Comparison of ENCODE assay signal across 1 cellular context in genomic region chr17:58317421-58318064, GRCh38.
TF ChIP-seq lines count a peak whose summit lies in the region.

No MANE protein-coding gene starts in this region.

TF ChIP-seq in endothelial cell of umbilical vein, 7 proteins besides CTCF, POLR2A, EP300 and RAD21:
- TF ChIP-seq, protein P1, sequence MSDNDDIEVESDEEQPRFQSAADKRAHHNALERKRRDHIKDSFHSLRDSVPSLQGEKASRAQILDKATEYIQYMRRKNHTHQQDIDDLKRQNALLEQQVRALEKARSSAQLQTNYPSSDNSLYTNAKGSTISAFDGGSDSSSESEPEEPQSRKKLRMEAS (IDR thresholded peaks at IDR 0.05; ENCODE audit: insufficient read depth, insufficient read length): no peak
- TF ChIP-seq FOS (IDR thresholded peaks at IDR 0.05; ENCODE audit: borderline replicate concordance, insufficient read depth, low read length) (no peak), MYC (IDR thresholded peaks at IDR 0.05; ENCODE audit: low read depth, low read length) (no peak)
